Comparison of ENCODE assay signal across 13 cellular contexts in genomic region chr1:226772456-226773139, GRCh38.
A peak's percentile ranks its signal among the peaks of the same experiment; 100 is the strongest.
DNase-seq lines count a peak whose midpoint lies in the region; ATAC-seq lines count a peak whose summit lies in the region.
"Had no signal": no experiment of that assay in that cellular context is flagged by ENCODE, and none has a peak within 500 bp of the region (broad histone marks: within the 10 kb centered on the region; RNA-seq: fewer than 3 reads in every experiment).

No MANE protein-coding gene starts in this region.

- H3K9me3 Mint-ChIP-seq in stimulated activated naive B cell treated with anti-CD40 and anti-IgM and Interleukin-4, amounts not matched to agents 10 μg/mL and 1 μg/mL and 100 μg/mL, for 72 hours = no peaks in the 10 kb centered on the region

- peak overlapping the region in 1 of 2 donors; percentile 19 for H3K4me3 Mint-ChIP-seq in stimulated activated naive B cell treated with anti-CD40 and anti-IgM and Interleukin-4, amounts not matched to agents 10 μg/mL and 1 μg/mL and 100 μg/mL, for 72 hours

- no peaks in the 10 kb centered on the region for H3K27me3 Mint-ChIP-seq in stimulated activated naive B cell treated with anti-CD40 and anti-IgM and Interleukin-4, amounts not matched to agents 10 μg/mL and 1 μg/mL and 100 μg/mL, for 72 hours

- no peaks in the 10 kb centered on the region for H3K36me3 Mint-ChIP-seq in stimulated activated naive B cell treated with anti-CD40 and anti-IgM and Interleukin-4, amounts not matched to agents 10 μg/mL and 1 μg/mL and 100 μg/mL, for 72 hours

- peak; percentile 80 for ATAC-seq in HG02610 (IDR thresholded peaks at IDR 0.05; ENCODE audit: unreplicated experiment)
- ATAC-seq in HG03457 (IDR thresholded peaks at IDR 0.05; ENCODE audit: unreplicated experiment) = peak; percentile 63
- ATAC-seq in stimulated activated naive B cell treated with anti-CD40 and anti-IgM and Interleukin-4, amounts not matched to agents 10 μg/mL and 1 μg/mL and 100 μg/mL, for 72 hours (replicated peaks) = peak; percentile 88 to 94

- DNase-seq in NOMO-1 treated with DMSO at 0.1 percent for 48 hours (lab: John Stamatoyannopoulos, UW; ENCODE audit: unreplicated experiment) (peak; percentile 38), NOMO-1 treated with dmso at 0.1 percent for 144 hours (lab: John Stamatoyannopoulos, UW; ENCODE audit: unreplicated experiment) (no peak), ecto neural progenitor cell (ENCODE audit: low spot score) (no peak), NCI-H1092 (lab: John Stamatoyannopoulos, UW) (no peak), iPS-NIHi11 (ENCODE audit: low spot score) (no peak)
- DNase-seq in stimulated activated naive B cell treated with anti-CD40 and anti-IgM and Interleukin-4, amounts not matched to agents 10 μg/mL and 1 μg/mL and 100 μg/mL, for 72 hours = peak; percentile 3
- DNase-seq: 8988T, esophagus squamous epithelium, GOT3, small intestine, T-helper 1 cell had no signal

- H3K27ac Mint-ChIP-seq in stimulated activated naive B cell treated with anti-CD40 and anti-IgM and Interleukin-4, amounts not matched to agents 10 μg/mL and 1 μg/mL and 100 μg/mL, for 72 hours = no peak overlapping the region

- peaks cover 9 to 15% of the 10 kb centered on the region in 2 donors for H3K4me1 Mint-ChIP-seq in stimulated activated naive B cell treated with anti-CD40 and anti-IgM and Interleukin-4, amounts not matched to agents 10 μg/mL and 1 μg/mL and 100 μg/mL, for 72 hours

Comparison
In these comparisons a context has a peak if more than half of its experiments do, and no peak if none do; other contexts are left out.
1. DNase-seq: peak in NOMO-1 treated with DMSO at 0.1 percent for 48 hours (single experiment) and stimulated activated naive B cell treated with anti-CD40 and anti-IgM and Interleukin-4, amounts not matched to agents 10 μg/mL and 1 μg/mL and 100 μg/mL, for 72 hours (single experiment); none in NOMO-1 treated with dmso at 0.1 percent for 144 hours (single experiment), ecto neural progenitor cell (single experiment), NCI-H1092 (single experiment) and iPS-NIHi11 (single experiment).
2. Peak in every context shown above with its lines, with median percentiles within 50 percentile points of each other: ATAC-seq.